Comparison of ENCODE assay signal across 2 cellular contexts in the genomic region with DNA sequence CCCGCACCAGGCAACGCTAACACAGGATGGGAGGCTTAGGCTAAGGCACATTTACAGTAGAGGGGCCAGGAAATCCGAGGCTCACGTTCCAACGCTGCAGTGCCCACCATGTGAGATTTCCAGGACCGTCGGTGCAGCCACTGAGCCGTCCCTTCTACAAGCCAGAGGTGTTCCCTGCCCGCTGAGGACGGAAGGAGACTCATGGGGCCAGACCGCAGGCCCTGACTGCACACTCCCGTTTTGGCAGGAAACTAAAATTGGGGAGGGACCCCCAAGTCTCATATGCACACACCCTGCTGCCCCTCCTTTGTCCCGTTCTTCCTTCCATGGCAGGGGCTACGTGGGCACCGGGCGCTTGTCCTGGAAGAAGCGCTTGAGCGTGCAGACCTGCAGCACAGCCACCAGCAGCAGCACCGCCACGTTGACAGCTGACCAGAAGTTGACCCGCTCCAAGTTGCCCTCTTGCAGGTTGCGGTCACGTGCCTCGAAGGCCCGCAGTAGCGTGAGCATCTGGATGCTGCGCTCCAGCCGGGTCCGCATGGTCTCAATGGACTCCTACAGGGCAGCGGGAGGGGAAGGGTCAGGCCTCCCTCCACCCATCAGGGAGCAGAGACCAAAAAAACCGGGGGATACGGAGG.
A peak's percentile ranks its signal among the peaks of the same experiment; 100 is the strongest.
TF ChIP-seq lines count a peak whose summit lies in the region.

No MANE protein-coding gene starts in this region.

TF ChIP-seq in GM12878, 131 proteins besides CTCF, POLR2A, EP300 and RAD21:
- TF ChIP-seq PML (IDR thresholded peaks at IDR 0.05; ENCODE audit: low read length) = no peak
- TF ChIP-seq SMAD1 (IDR thresholded peaks at IDR 0.05; ENCODE audit: low read depth, partially characterized antibody) = no peak
- no peak for TF ChIP-seq ZBED1 (IDR thresholded peaks at IDR 0.05; ENCODE audit: borderline replicate concordance)
- no peak for TF ChIP-seq EED (IDR thresholded peaks at IDR 0.05; ENCODE audit: low read depth)
- no peak for TF ChIP-seq TARDBP (IDR thresholded peaks at IDR 0.05; ENCODE audit: borderline replicate concordance)
- TF ChIP-seq MEF2B (IDR thresholded peaks at IDR 0.05; ENCODE audit: partially characterized antibody, poor library complexity, severe bottlenecking) = no peak
- no peak for TF ChIP-seq CHD1 (IDR thresholded peaks at IDR 0.05; ENCODE audit: low read depth, low read length)
- no peak for TF ChIP-seq CEBPB (IDR thresholded peaks at IDR 0.05; ENCODE audit: borderline replicate concordance in 1 of 2, low read depth in 2 of 2, low read length in 2 of 2)
- no peak for TF ChIP-seq SREBF2 (IDR thresholded peaks at IDR 0.05; ENCODE audit: low read length)
- no peak for TF ChIP-seq SRF (IDR thresholded peaks at IDR 0.05; ENCODE audit: low read depth in 2 of 2, low read length in 2 of 2)
- TF ChIP-seq ZNF217 (IDR thresholded peaks at IDR 0.05) = no peak
- no peak for TF ChIP-seq EZH2 (IDR thresholded peaks at IDR 0.05; ENCODE audit: borderline replicate concordance, control insufficient read depth, low read depth, low read length)
- TF ChIP-seq, protein P1, sequence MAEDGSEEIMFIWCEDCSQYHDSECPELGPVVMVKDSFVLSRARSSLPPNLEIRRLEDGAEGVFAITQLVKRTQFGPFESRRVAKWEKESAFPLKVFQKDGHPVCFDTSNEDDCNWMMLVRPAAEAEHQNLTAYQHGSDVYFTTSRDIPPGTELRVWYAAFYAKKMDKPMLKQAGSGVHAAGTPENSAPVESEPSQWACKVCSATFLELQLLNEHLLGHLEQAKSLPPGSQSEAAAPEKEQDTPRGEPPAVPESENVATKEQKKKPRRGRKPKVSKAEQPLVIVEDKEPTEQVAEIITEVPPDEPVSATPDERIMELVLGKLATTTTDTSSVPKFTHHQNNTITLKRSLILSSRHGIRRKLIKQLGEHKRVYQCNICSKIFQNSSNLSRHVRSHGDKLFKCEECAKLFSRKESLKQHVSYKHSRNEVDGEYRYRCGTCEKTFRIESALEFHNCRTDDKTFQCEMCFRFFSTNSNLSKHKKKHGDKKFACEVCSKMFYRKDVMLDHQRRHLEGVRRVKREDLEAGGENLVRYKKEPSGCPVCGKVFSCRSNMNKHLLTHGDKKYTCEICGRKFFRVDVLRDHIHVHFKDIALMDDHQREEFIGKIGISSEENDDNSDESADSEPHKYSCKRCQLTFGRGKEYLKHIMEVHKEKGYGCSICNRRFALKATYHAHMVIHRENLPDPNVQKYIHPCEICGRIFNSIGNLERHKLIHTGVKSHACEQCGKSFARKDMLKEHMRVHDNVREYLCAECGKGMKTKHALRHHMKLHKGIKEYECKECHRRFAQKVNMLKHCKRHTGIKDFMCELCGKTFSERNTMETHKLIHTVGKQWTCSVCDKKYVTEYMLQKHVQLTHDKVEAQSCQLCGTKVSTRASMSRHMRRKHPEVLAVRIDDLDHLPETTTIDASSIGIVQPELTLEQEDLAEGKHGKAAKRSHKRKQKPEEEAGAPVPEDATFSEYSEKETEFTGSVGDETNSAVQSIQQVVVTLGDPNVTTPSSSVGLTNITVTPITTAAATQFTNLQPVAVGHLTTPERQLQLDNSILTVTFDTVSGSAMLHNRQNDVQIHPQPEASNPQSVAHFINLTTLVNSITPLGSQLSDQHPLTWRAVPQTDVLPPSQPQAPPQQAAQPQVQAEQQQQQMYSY (CRISPR knock-in tag; IDR thresholded peaks at IDR 0.05) = no peak
- TF ChIP-seq POU2F2 (IDR thresholded peaks at IDR 0.05; ENCODE audit: borderline replicate concordance, low read depth, low read length) = no peak

TF ChIP-seq in HepG2, 621 proteins besides CTCF, POLR2A, EP300 and RAD21:
- TF ChIP-seq RBFOX2 (IDR thresholded peaks at IDR 0.05; ENCODE audit: low read depth, low read length) (0 out of 2 replicates have a peak, but pooled peaks have one; percentile 9), KAT8 (CRISPR knock-in tag; IDR thresholded peaks at IDR 0.05) (no peak), MEIS1 (CRISPR knock-in tag; IDR thresholded peaks at IDR 0.05; ENCODE audit: borderline replicate concordance) (no peak), CBX5 (CRISPR knock-in tag; IDR thresholded peaks at IDR 0.05; ENCODE audit: borderline replicate concordance) (no peak), FIP1L1 (IDR thresholded peaks at IDR 0.05; ENCODE audit: borderline replicate concordance, insufficient read depth, low read depth, low read length) (no peak), AGO2 (optimal IDR thresholded peaks at IDR 0.05; ENCODE audit: low read depth, low read length) (peak; percentile 87)
